Comparison of ENCODE assay signal across 16 cellular contexts in genomic region chr17:76331083-76331482, GRCh38. TPM values are rescaled to one million over a fixed set of nuclear protein-coding genes. Genes with fewer than 3 reads are reported as not detected.
DNase-seq lines count a peak whose midpoint lies in the region; ATAC-seq, FAIRE-seq and TF ChIP-seq lines count a peak whose summit lies in the region.
"Had no signal": no experiment of that assay in that cellular context is flagged by ENCODE, and none has a peak within 500 bp of the region (broad histone marks: within the 10 kb centered on the region; RNA-seq: fewer than 3 reads in every experiment).

No MANE protein-coding gene starts in this region.

- H3K4me1 Mint-ChIP-seq in Calu3 (ENCODE audit: low read depth, unreplicated experiment), result peaks cover 19% of the 10 kb centered on the region
- H3K4me1 Mint-ChIP-seq in central memory CD8-positive, alpha-beta T cell, result peaks cover 5% of the 10 kb centered on the region
- no peaks in the 10 kb centered on the region for H3K4me1 Mint-ChIP-seq in immature natural killer cell
- H3K4me1 Mint-ChIP-seq: GM23338 had no signal

- WGBS in pancreas, 2 donors, result 64 to 65% methylated on average over 2 of the region's 2 CpGs

- H3K4me3 Mint-ChIP-seq in Calu3 (ENCODE audit: low read depth, unreplicated experiment) (no peak overlapping the region), immature natural killer cell (no peak overlapping the region)
- H3K4me3 Mint-ChIP-seq in central memory CD8-positive, alpha-beta T cell, result no peak overlapping the region
- H3K4me3 Mint-ChIP-seq: CD8-positive, alpha-beta memory T cell; GM23338; IgD-negative memory B cell had no signal

- intact Hi-C loops in Calu3 (cut with micrococcal nuclease; ENCODE audit: unreplicated experiment) (no loop called here), pancreas (cut with DNase I) (no loop called here)

- H3K36me3 Mint-ChIP-seq in Calu3 (ENCODE audit: insufficient read depth, unreplicated experiment) (peaks cover 13% of the 10 kb centered on the region), immature natural killer cell (peaks cover 3 to 15% (median 7%) of the 10 kb centered on the region in 3 donors)
- peaks cover 33% of the 10 kb centered on the region for H3K36me3 Mint-ChIP-seq in central memory CD8-positive, alpha-beta T cell (ENCODE audit: insufficient read depth)

- H3K27me3 ChIP-seq in pancreas, result no peaks in the 10 kb centered on the region

- CTCF ChIA-PET in Calu3 (lab: Charles Lee), result interaction anchor here (0.6 kb wide), 1 partner anchor 179 kb away, joined by 4 read pairs; no protein-coding TSS in a partner anchor

- no peaks in the 10 kb centered on the region for H3K9me3 Mint-ChIP-seq in Calu3 (ENCODE audit: low read depth, unreplicated experiment)
- no peaks in the 10 kb centered on the region for H3K9me3 Mint-ChIP-seq in central memory CD8-positive, alpha-beta T cell
- H3K9me3 Mint-ChIP-seq in immature natural killer cell, result no peaks in the 10 kb centered on the region
- H3K9me3 Mint-ChIP-seq: CD8-positive, alpha-beta memory T cell; GM23338; IgD-negative memory B cell had no signal

- peaks cover 0 to 6% (median 6%) of the 10 kb centered on the region in 3 donors for H3K4me1 ChIP-seq in pancreas

- H3K27ac ChIP-seq in pancreas, result no peak overlapping the region

- DNase-seq in Calu3 (peak; percentile 12), LNCaP clone FGC (ENCODE audit: low read depth) (peak; percentile 50), pancreas (no peak), SW480 (ENCODE audit: low spot score) (no peak), immature natural killer cell (no peak), epidermal melanocyte (ENCODE audit: insufficient read length, low spot score) (no peak)
- DNase-seq in central memory CD8-positive, alpha-beta T cell (ENCODE audit: low spot score in 2 of 2), result no peak
- DNase-seq: CD8-positive, alpha-beta memory T cell; DMS79; H7 had no signal

- H3K27me3 Mint-ChIP-seq in Calu3 (ENCODE audit: unreplicated experiment) (no peaks in the 10 kb centered on the region), immature natural killer cell (ENCODE audit: low read depth in 3 of 3) (peaks cover 0 to 3% (median 0%) of the 10 kb centered on the region in 3 donors)
- H3K27me3 Mint-ChIP-seq in central memory CD8-positive, alpha-beta T cell, result no peaks in the 10 kb centered on the region
- H3K27me3 Mint-ChIP-seq: CD8-positive, alpha-beta memory T cell; IgD-negative memory B cell had no signal

- peaks cover 0 to 20% (median 0%) of the 10 kb centered on the region in 3 donors for H3K36me3 ChIP-seq in pancreas

- H3K9me3 ChIP-seq in pancreas, result no peaks in the 10 kb centered on the region
- H3K9me3 ChIP-seq: Caco-2 had no signal

- H3K4me3 ChIP-seq in LNCaP clone FGC (ENCODE audit: low read depth, low read length), result no peak overlapping the region
- no peak overlapping the region for H3K4me3 ChIP-seq in pancreas
- H3K4me3 ChIP-seq: GM12878, GM23338 had no signal

- no TSS peak for BruUV-seq in Calu3 (replicated peaks; lab: Mats Ljungman, UMichigan)

- H3K27ac Mint-ChIP-seq in Calu3 (ENCODE audit: unreplicated experiment), result no peak overlapping the region
- peak overlapping the region; percentile 15 for H3K27ac Mint-ChIP-seq in central memory CD8-positive, alpha-beta T cell (ENCODE audit: low read depth)
- no peak overlapping the region for H3K27ac Mint-ChIP-seq in immature natural killer cell
- H3K27ac Mint-ChIP-seq: GM23338 had no signal

- TF ChIP-seq CTCF in Calu3 (IDR thresholded peaks at IDR 0.05; ENCODE audit: unreplicated experiment) (no peak), LNCaP clone FGC (IDR thresholded peaks at IDR 0.05; ENCODE audit: control insufficient read depth, extremely low read depth, insufficient read depth) (no peak), pancreas (IDR thresholded peaks at IDR 0.05) (no peak)

- FAIRE-seq in pancreas (lab: Jason Lieb, UNC), result peak; percentile 23
- FAIRE-seq: A204.1, GM12878, GM18507 had no signal

- ATAC-seq in central memory CD8-positive, alpha-beta T cell (replicated peaks; ENCODE audit: extremely low read depth, poor library complexity, severe bottlenecking), result no peak
- ATAC-seq in pancreas, result no peak
- ATAC-seq: GM12878, GM23338 had no signal

RNA-seq across cellular contexts. Expression of gene PRPSAP1, which starts 22.6 kb away (rescaled TPM):
- 41.2 and 42.6 TPM in 2 replicates for total RNA-seq in Calu3 (2022)
- total RNA-seq in pancreas, result 10 to 100 TPM; 18.5 to 39.7 (median 24.3) TPM
- polyA plus RNA-seq in pancreas, result 10 to 100 TPM; 26.2 to 43.3 TPM
- 10 to 100 TPM; 59.8 to 87.6 (median 75.5) TPM for polyA plus RNA-seq in immature natural killer cell

RNA-seq across cellular contexts. Expression of gene QRICH2, which starts 23.0 kb away (rescaled TPM):
- total RNA-seq in Calu3 (2022) (3.0 and 3.9 TPM in 2 replicates), pancreas (1 to 10 TPM in 5 of 6 donors, under 1 TPM in 1; 0.81 to 2.6 (median 1.6) TPM)
- polyA plus RNA-seq in pancreas (1 to 10 TPM; 7.4 to 9.2 TPM), immature natural killer cell (under 1 TPM in 1 of 3 donors, not detected in 2; 0.28 TPM)

RNA-seq across cellular contexts. Expression of gene SPHK1, which starts 53.3 kb away (rescaled TPM):
- 1.5 and 1.7 TPM in 2 replicates for total RNA-seq in Calu3 (2022)
- total RNA-seq in pancreas, result 10 to 100 TPM in 2 of 6 donors, 1 to 10 TPM in 4; 5.1 to 25.4 (median 8.5) TPM
- polyA plus RNA-seq in pancreas, result 10 to 100 TPM; 30.9 to 46.3 TPM
- polyA plus RNA-seq in immature natural killer cell, result 1 to 10 TPM; 3.3 to 7.6 (median 6.5) TPM
- polyA plus RNA-seq: IgD-negative memory B cell had no signal

Comparison
In these comparisons a context has a peak if more than half of its experiments do, and no peak if none do; other contexts are left out.
1. DNase-seq: peak in Calu3 (single experiment) and LNCaP clone FGC (single experiment); none in central memory CD8-positive, alpha-beta T cell (0 of 2), pancreas (0 of 6), SW480 (single experiment), immature natural killer cell (0 of 3) and epidermal melanocyte (single experiment).